In genomic region chr12:49496417-49497360, GRCh38 we compare ENCODE assay signal across 19 cellular contexts. TPM values are rescaled to one million over a fixed set of nuclear protein-coding genes. Genes with fewer than 3 reads are reported as not detected.
DNase-seq lines count a peak whose midpoint lies in the region; ATAC-seq and TF ChIP-seq lines count a peak whose summit lies in the region.
"Had no signal": no experiment of that assay in that cellular context is flagged by ENCODE, and none has a peak within 500 bp of the region (broad histone marks: within the 10 kb centered on the region; RNA-seq: fewer than 3 reads in every experiment).

No MANE protein-coding gene starts in this region.

- no peak for DNase-seq in GM23338 (ENCODE audit: low spot score)
- DNase-seq in WTC11 (ENCODE audit: low spot score) = no peak
- DNase-seq in mesothelial cell of epicardium (ENCODE audit: low spot score in 2 of 2, unreplicated experiment in 2 of 2) = no peak
- DNase-seq in putamen (ENCODE audit: low spot score) = peak; percentile 3
- no peak for DNase-seq in glomerular visceral epithelial cell (ENCODE audit: extremely low spot score)
- no peak for DNase-seq in naive thymus-derived CD4-positive, alpha-beta T cell
- DNase-seq in NCI-H1930 (lab: John Stamatoyannopoulos, UW) = no peak
- DNase-seq: C1 segment of cervical spinal cord; CD8-positive, alpha-beta memory T cell; DND-41; GM23248; HCEC 1CT; NCI-H1092 treated with DMSO at 0.1 percent for 48 hours; NCI-H146; NCI-H2081; NCI-H510A; NCI-H748 treated with DMSO at 0.1 percent for 48 hours; Right ventricle myocardium superior had no signal

- no peaks in the 10 kb centered on the region for H4K20me1 ChIP-seq in GM23338 (replicated peaks; ENCODE audit: insufficient read depth)

- intact Hi-C loops in naive thymus-derived CD4-positive, alpha-beta T cell (cut with micrococcal nuclease) = no loop called here

- H3K36me3 ChIP-seq in GM23338 (ENCODE audit: insufficient read depth) = peaks cover 5% of the 10 kb centered on the region; the same call in 1 of the 2 replicates
- no peaks in the 10 kb centered on the region for H3K36me3 ChIP-seq in naive thymus-derived CD4-positive, alpha-beta T cell (ENCODE audit: control insufficient read depth in 2 of 3, insufficient read depth in 3 of 3, low read length in 3 of 3)

- ATAC-seq in GM23338 (no peak), WTC11 (no peak)
- ATAC-seq in naive thymus-derived CD4-positive, alpha-beta T cell = no peak
- ATAC-seq: SK-N-SH treated with all-trans-retinoic acid at 6 μM for 48 hours had no signal

- CTCF ChIA-PET in WTC11 (lab: Charles Lee) = interaction anchor here (1.2 to 1.6 kb wide), 2 partner anchors 15 to 150 kb away, joined by 4 to 12 read pairs; partner anchors contain the start of gene DNAJC22
- CTCF ChIA-PET in naive thymus-derived CD4-positive, alpha-beta T cell (lab: Charles Lee) = interaction anchor here (0.7 kb wide), 1 partner anchor 1344 kb away, joined by 3 read pairs; no protein-coding TSS in a partner anchor

- no peak overlapping the region for H3K4me3 Mint-ChIP-seq in GM23338
- H3K4me3 Mint-ChIP-seq in WTC11 = no peak overlapping the region
- H3K4me3 Mint-ChIP-seq in mesothelial cell of epicardium = no peak overlapping the region
- H3K4me3 Mint-ChIP-seq in naive thymus-derived CD4-positive, alpha-beta T cell = no peak overlapping the region
- H3K4me3 Mint-ChIP-seq: CD8-positive, alpha-beta memory T cell had no signal

- H3K4me3 ChIP-seq in GM23338 = no peak overlapping the region
- H3K4me3 ChIP-seq in naive thymus-derived CD4-positive, alpha-beta T cell (ENCODE audit: low read length) = no peak overlapping the region
- H3K4me3 ChIP-seq: GM23248 had no signal

- no peaks in the 10 kb centered on the region for H3K27me3 ChIP-seq in GM23338 (ENCODE audit: insufficient read depth)
- no peaks in the 10 kb centered on the region for H3K27me3 ChIP-seq in naive thymus-derived CD4-positive, alpha-beta T cell (ENCODE audit: control insufficient read depth in 2 of 2, insufficient read depth in 2 of 2, low read length in 2 of 2)

- no peaks in the 10 kb centered on the region for H3K9me3 ChIP-seq in naive thymus-derived CD4-positive, alpha-beta T cell (ENCODE audit: control insufficient read depth in 2 of 3, low read length in 3 of 3)

- H2AFZ ChIP-seq in GM23338 = no peak overlapping the region
- H2AFZ ChIP-seq: GM23248 had no signal

- POLR2A ChIA-PET in WTC11 (lab: Charles Lee) = interaction anchor here (0.6 to 0.7 kb wide), 2 partner anchors 48 to 321 kb away, joined by 4 read pairs; no protein-coding TSS in a partner anchor
- POLR2A ChIA-PET in naive thymus-derived CD4-positive, alpha-beta T cell (lab: Charles Lee) = interaction anchor here (1.0 kb wide), 1 partner anchor 130 kb away, joined by 3 read pairs; no protein-coding TSS in a partner anchor

- no peaks in the 10 kb centered on the region for H3K27me3 Mint-ChIP-seq in GM23338 (ENCODE audit: insufficient read depth, low read depth, poor library complexity)
- H3K27me3 Mint-ChIP-seq in WTC11 (ENCODE audit: low read depth) = no peaks in the 10 kb centered on the region
- no peaks in the 10 kb centered on the region for H3K27me3 Mint-ChIP-seq in mesothelial cell of epicardium (ENCODE audit: low read depth)
- H3K27me3 Mint-ChIP-seq in naive thymus-derived CD4-positive, alpha-beta T cell = no peaks in the 10 kb centered on the region
- H3K27me3 Mint-ChIP-seq: CD8-positive, alpha-beta memory T cell had no signal

- no peaks in the 10 kb centered on the region for H3K9me2 ChIP-seq in GM23338 (ENCODE audit: insufficient read depth)

- no peak overlapping the region for H3K4me2 ChIP-seq in GM23338

- peaks cover 33% of the 10 kb centered on the region; the same call in 2 of the 3 replicates for H3K36me3 Mint-ChIP-seq in GM23338 (ENCODE audit: low read depth)
- peaks cover 27% of the 10 kb centered on the region for H3K36me3 Mint-ChIP-seq in WTC11
- peaks cover 40% of the 10 kb centered on the region for H3K36me3 Mint-ChIP-seq in mesothelial cell of epicardium
- H3K36me3 Mint-ChIP-seq in naive thymus-derived CD4-positive, alpha-beta T cell = peaks cover 0 to 32% (median 9%) of the 10 kb centered on the region in 5 donors

- H3K9me3 Mint-ChIP-seq in GM23338 (no peaks in the 10 kb centered on the region), WTC11 (peaks cover 3% of the 10 kb centered on the region; the same call in 1 of the 2 replicates), mesothelial cell of epicardium (no peaks in the 10 kb centered on the region)
- H3K9me3 Mint-ChIP-seq in naive thymus-derived CD4-positive, alpha-beta T cell = no peaks in the 10 kb centered on the region
- H3K9me3 Mint-ChIP-seq: CD8-positive, alpha-beta memory T cell had no signal

- peak overlapping the region; percentile 56; the same call in 1 of the 2 replicates for H3K27ac ChIP-seq in GM23338 (ENCODE audit: low read depth)
- H3K27ac ChIP-seq in naive thymus-derived CD4-positive, alpha-beta T cell (ENCODE audit: low read depth, low read length) = no peak overlapping the region
- H3K27ac ChIP-seq: GM23248 had no signal

- H3K27ac Mint-ChIP-seq in GM23338 (no peak overlapping the region), WTC11 (peak overlapping the region; percentile 48; the same call in 1 of the 2 replicates), mesothelial cell of epicardium (peak overlapping the region; percentile 86)
- H3K27ac Mint-ChIP-seq in naive thymus-derived CD4-positive, alpha-beta T cell = peak overlapping the region in 1 of 9 donors; percentile 9

- H3K4me1 Mint-ChIP-seq in GM23338 (no peaks in the 10 kb centered on the region; the same call in 2 of the 3 replicates), WTC11 (no peaks in the 10 kb centered on the region), mesothelial cell of epicardium (peaks cover 30% of the 10 kb centered on the region)
- peaks cover 0 to 8% (median 1%) of the 10 kb centered on the region in 7 donors for H3K4me1 Mint-ChIP-seq in naive thymus-derived CD4-positive, alpha-beta T cell
- H3K4me1 Mint-ChIP-seq: CD8-positive, alpha-beta memory T cell had no signal

- peaks cover 5% of the 10 kb centered on the region; the same call in 1 of the 2 replicates for H3F3A ChIP-seq in GM23338 (replicated peaks; ENCODE audit: low read depth)

- TF ChIP-seq CTCF in GM23338 (conservative IDR thresholded peaks at IDR 0.05; ENCODE audit: low read depth in 2 of 2) (no peak), WTC11 (IDR thresholded peaks at IDR 0.05) (no peak), mesothelial cell of epicardium (IDR thresholded peaks at IDR 0.05; ENCODE audit: unreplicated experiment) (no peak)

- no peaks in the 10 kb centered on the region for H3K79me2 ChIP-seq in GM23338 (replicated peaks; ENCODE audit: insufficient read depth)

- H3K4me1 ChIP-seq in GM23338 (ENCODE audit: insufficient read depth) = no peaks in the 10 kb centered on the region
- H3K4me1 ChIP-seq in naive thymus-derived CD4-positive, alpha-beta T cell (ENCODE audit: control insufficient read depth in 2 of 2, insufficient read depth in 2 of 2, low read length in 2 of 2) = no peaks in the 10 kb centered on the region

TF ChIP-seq in WTC11, 78 proteins besides CTCF, POLR2A, EP300 and RAD21 (continues in another document):
- TF ChIP-seq TEAD4 (CRISPR knock-in tag; IDR thresholded peaks at IDR 0.05) = no peak
- no peak for TF ChIP-seq MAX (CRISPR knock-in tag; IDR thresholded peaks at IDR 0.05)
- TF ChIP-seq E2F1 (CRISPR knock-in tag; IDR thresholded peaks at IDR 0.05) = no peak
- no peak for TF ChIP-seq ZNF416 (CRISPR knock-in tag; IDR thresholded peaks at IDR 0.05)
- no peak for TF ChIP-seq SOX15 (CRISPR knock-in tag; IDR thresholded peaks at IDR 0.05)
- no peak for TF ChIP-seq PRDM15 (CRISPR knock-in tag; IDR thresholded peaks at IDR 0.05)

RNA-seq across cellular contexts. Expression of gene KCNH3, which starts 42.1 kb away (rescaled TPM):
- total RNA-seq in GM23338 (2014; rRNA removed; shearing (Covaris generic)) = 0.12 and 0.52 TPM in 2 replicates
- 0.21 and 0.28 TPM in 2 replicates for polyA plus RNA-seq in GM23338 (2016; fragmentation: Nextera tagmentation; extraction: Ambion mirVana)
- 0.27 to 0.44 TPM (median 0.44 TPM) in 3 replicates for total RNA-seq in WTC11 (2021)
- total RNA-seq in mesothelial cell of epicardium = 1.8 to 2.5 TPM (median 2.3 TPM) in 3 replicates
- total RNA-seq in naive thymus-derived CD4-positive, alpha-beta T cell = 1 to 10 TPM in 4 of 5 experiments, under 1 TPM in 1; 0.99 to 5.3 (median 3.8) TPM
- 1 to 10 TPM; 1.9 to 3.8 TPM for polyA plus RNA-seq in naive thymus-derived CD4-positive, alpha-beta T cell
- total RNA-seq: GM23248 had no signal
